ENCODE assay signal across 11 cellular contexts in genomic region chr11:83971063-83971462, GRCh38.
DNase-seq lines count a peak whose midpoint lies in the region; ATAC-seq, FAIRE-seq and TF ChIP-seq lines count a peak whose summit lies in the region.
"Had no signal": no experiment of that assay in that cellular context is flagged by ENCODE, and none has a peak within 500 bp of the region (broad histone marks: within the 10 kb centered on the region; RNA-seq: fewer than 3 reads in every experiment).

No MANE protein-coding gene starts in this region.

- H3K27me3 ChIP-seq in OCI-LY3 (ENCODE audit: low read depth, low read length): no peaks in the 10 kb centered on the region

- ATAC-seq in GM21786 (IDR thresholded peaks at IDR 0.05; ENCODE audit: unreplicated experiment) (peak; percentile 47), HG03196 (IDR thresholded peaks at IDR 0.05; ENCODE audit: unreplicated experiment) (no peak)

- peaks cover 72% of the 10 kb centered on the region for H3K4me1 ChIP-seq in OCI-LY3 (ENCODE audit: low read length)

- H3K79me2 ChIP-seq in OCI-LY3 (ENCODE audit: low read length): no peaks in the 10 kb centered on the region

- FAIRE-seq in frontal cortex (lab: Jason Lieb, UNC): no peak

- peak overlapping the region; percentile 70 for H3K27ac Mint-ChIP-seq in glutamatergic neuron (ENCODE audit: unreplicated experiment)

- no peaks in the 10 kb centered on the region for H3K27me3 Mint-ChIP-seq in glutamatergic neuron (ENCODE audit: unreplicated experiment)
- H3K27me3 Mint-ChIP-seq: naive B cell had no signal

- peaks cover 11% of the 10 kb centered on the region for H3K4me1 Mint-ChIP-seq in glutamatergic neuron (ENCODE audit: low read depth, unreplicated experiment)
- H3K4me1 Mint-ChIP-seq: naive B cell had no signal

- H3K36me3 ChIP-seq in OCI-LY3 (replicated peaks; ENCODE audit: low read depth, low read length): peaks cover 14% of the 10 kb centered on the region

- H3K9ac ChIP-seq in OCI-LY3 (ENCODE audit: low read length): peak overlapping the region; percentile 84

- H3K4me3 ChIP-seq in OCI-LY3 (ENCODE audit: low read length): peak overlapping the region; percentile 29

- peak; percentile 80 for DNase-seq in DMS53 (lab: John Stamatoyannopoulos, UW)
- DNase-seq in glutamatergic neuron: no peak
- DNase-seq in HPDE6-E6E7 (ENCODE audit: extremely low spot score): no peak
- DNase-seq in NAMALWA (ENCODE audit: low spot score): no peak
- DNase-seq in frontal cortex (ENCODE audit: low spot score in 2 of 2): no peak
- DNase-seq: activated CD4-positive, alpha-beta T cell treated with anti-CD3 and anti-CD28 coated beads for 48 hours; amniotic stem cell; naive B cell had no signal

- H3K4me3 Mint-ChIP-seq in glutamatergic neuron (ENCODE audit: unreplicated experiment): no peak overlapping the region
- H3K4me3 Mint-ChIP-seq: naive B cell had no signal

- TF ChIP-seq CTCF in OCI-LY3 (IDR thresholded peaks at IDR 0.05; ENCODE audit: low read depth, low read length) (peak; percentile 63), glutamatergic neuron (IDR thresholded peaks at IDR 0.05; ENCODE audit: partially characterized antibody, unreplicated experiment) (no peak)

- peak overlapping the region; percentile 76 for H3K4me2 ChIP-seq in OCI-LY3 (ENCODE audit: low read length)

- no peaks in the 10 kb centered on the region for H4K20me1 ChIP-seq in OCI-LY3 (ENCODE audit: insufficient read depth, low read length)

- peak overlapping the region; percentile 16 for H2AFZ ChIP-seq in OCI-LY3 (ENCODE audit: low read depth, low read length)

- no peaks in the 10 kb centered on the region for H3K9me3 ChIP-seq in OCI-LY3 (ENCODE audit: insufficient read depth, low read length)

- H3K27ac ChIP-seq in OCI-LY3 (ENCODE audit: low read length): peak overlapping the region; percentile 96

- H3K9me3 Mint-ChIP-seq in glutamatergic neuron (ENCODE audit: unreplicated experiment): no peaks in the 10 kb centered on the region
- H3K9me3 Mint-ChIP-seq: naive B cell had no signal

- H3K36me3 Mint-ChIP-seq in glutamatergic neuron (ENCODE audit: unreplicated experiment): no peaks in the 10 kb centered on the region
- H3K36me3 Mint-ChIP-seq: naive B cell had no signal
